In the genomic region with DNA sequence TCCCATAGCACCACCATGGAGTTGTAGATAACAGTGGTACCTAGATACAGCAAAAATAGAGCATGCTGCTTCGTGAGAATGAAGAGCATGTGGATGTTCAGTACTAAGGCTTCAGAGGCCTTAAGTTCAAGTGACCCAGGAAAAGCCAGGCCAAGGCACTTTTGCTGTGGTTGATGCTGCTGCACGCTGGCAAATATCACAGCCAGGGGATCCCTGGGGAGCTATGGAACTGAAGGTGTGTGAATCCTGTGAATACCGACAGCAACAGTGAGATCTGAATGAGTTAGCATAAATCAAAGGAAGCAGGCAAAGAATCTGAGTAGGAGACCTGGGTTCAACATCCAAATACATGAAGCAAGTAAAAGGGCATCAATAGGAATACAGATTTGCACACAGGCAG, we compare ENCODE assay signal across 20 cellular contexts.
DNase-seq lines count a peak whose midpoint lies in the region; ATAC-seq lines count a peak whose summit lies in the region.
"Had no signal": no experiment of that assay in that cellular context is flagged by ENCODE, and none has a peak within 500 bp of the region (broad histone marks: within the 10 kb centered on the region; RNA-seq: fewer than 3 reads in every experiment).

No MANE protein-coding gene starts in this region.

- no peak for ATAC-seq in stimulated activated naive CD8-positive, alpha-beta T cell treated with anti-CD3 and anti-CD28 coated beads, Interleukin-15, Interleukin-2, amounts not matched to agents 100 U/mL and 50 U/mL, for 24 hours
- ATAC-seq in T-helper 17 cell (no peak), HG02884 (IDR thresholded peaks at IDR 0.05; ENCODE audit: unreplicated experiment) (no peak), GM19467 (IDR thresholded peaks at IDR 0.05; ENCODE audit: unreplicated experiment) (no peak)

- peak overlapping the region; percentile 65 for H3K4me3 Mint-ChIP-seq in stimulated activated naive CD8-positive, alpha-beta T cell treated with anti-CD3 and anti-CD28 coated beads, Interleukin-15, Interleukin-2, amounts not matched to agents 100 ng/mL and 50 ng/mL, for 24 hours
- peak overlapping the region; percentile 4 for H3K4me3 Mint-ChIP-seq in T-helper 17 cell
- H3K4me3 Mint-ChIP-seq: naive B cell had no signal

- H3K36me3 Mint-ChIP-seq in stimulated activated naive CD8-positive, alpha-beta T cell treated with anti-CD3 and anti-CD28 coated beads, Interleukin-15, Interleukin-2, amounts not matched to agents 100 ng/mL and 50 ng/mL, for 24 hours (ENCODE audit: low read depth): peaks cover 15% of the 10 kb centered on the region
- no peaks in the 10 kb centered on the region for H3K36me3 Mint-ChIP-seq in T-helper 17 cell (ENCODE audit: low read depth)
- H3K36me3 Mint-ChIP-seq: naive B cell had no signal

- no peaks in the 10 kb centered on the region for H3K9me3 ChIP-seq in T-helper 17 cell (ENCODE audit: control insufficient read depth, low read length, poor library complexity, severe bottlenecking)
- H3K9me3 ChIP-seq: ascending aorta, left ventricle myocardium inferior, testis had no signal

- DNase-seq in stimulated activated naive CD8-positive, alpha-beta T cell treated with anti-CD3 and anti-CD28 coated beads, Interleukin-15, Interleukin-2, amounts not matched to agents 100 U/mL and 50 U/mL, for 24 hours: no peak
- no peak for DNase-seq in T-helper 17 cell
- peak in 1 of 61 donors; percentile 5 for DNase-seq in caudate nucleus (lab: John Stamatoyannopoulos, UW)
- no peak for DNase-seq in iPS-NIHi7 (ENCODE audit: extremely low spot score)
- DNase-seq: activated CD8-positive, alpha-beta memory T cell treated with anti-CD3 and anti-CD28 coated beads, Interleukin-2, amount 50 U/mL, for 4 hours; central memory CD4-positive, alpha-beta T cell; H7; Karpas-422; left ventricle myocardium inferior; MV-4-11; naive B cell; NCI-H526; occipital lobe; stimulated activated CD4-positive, alpha-beta T cell treated with anti-CD3 and anti-CD28 coated beads, Interleukin-2, amount 100 ng/mL, for 24 hours; testis had no signal

- H3K9me3 Mint-ChIP-seq in stimulated activated naive CD8-positive, alpha-beta T cell treated with anti-CD3 and anti-CD28 coated beads, Interleukin-15, Interleukin-2, amounts not matched to agents 100 ng/mL and 50 ng/mL, for 24 hours: peaks cover 12% of the 10 kb centered on the region

- peak overlapping the region; percentile 94 for H3K27ac Mint-ChIP-seq in stimulated activated naive CD8-positive, alpha-beta T cell treated with anti-CD3 and anti-CD28 coated beads, Interleukin-15, Interleukin-2, amounts not matched to agents 100 ng/mL and 50 ng/mL, for 24 hours
- H3K27ac Mint-ChIP-seq in T-helper 17 cell: no peak overlapping the region
- H3K27ac Mint-ChIP-seq: naive B cell had no signal

- H3K27ac ChIP-seq in caudate nucleus (ENCODE audit: low read depth, low read length): peak overlapping the region; percentile 63
- H3K27ac ChIP-seq: ascending aorta, left ventricle myocardium inferior, skin epidermis, testis had no signal

- peaks cover 36% of the 10 kb centered on the region for H3K4me1 Mint-ChIP-seq in stimulated activated naive CD8-positive, alpha-beta T cell treated with anti-CD3 and anti-CD28 coated beads, Interleukin-15, Interleukin-2, amounts not matched to agents 100 ng/mL and 50 ng/mL, for 24 hours (ENCODE audit: low read depth)
- H3K4me1 Mint-ChIP-seq in T-helper 17 cell: no peaks in the 10 kb centered on the region

- H3K27me3 Mint-ChIP-seq in stimulated activated naive CD8-positive, alpha-beta T cell treated with anti-CD3 and anti-CD28 coated beads, Interleukin-15, Interleukin-2, amounts not matched to agents 100 ng/mL and 50 ng/mL, for 24 hours: no peaks in the 10 kb centered on the region
- H3K27me3 Mint-ChIP-seq in T-helper 17 cell: peaks cover 5% of the 10 kb centered on the region
- H3K27me3 Mint-ChIP-seq: naive B cell had no signal
